ENCODE assay signal across 14 cellular contexts in genomic region chr2:11807156-11808015, GRCh38.
DNase-seq lines count a peak whose midpoint lies in the region; ATAC-seq and TF ChIP-seq lines count a peak whose summit lies in the region.
"Had no signal": no experiment of that assay in that cellular context is flagged by ENCODE, and none has a peak within 500 bp of the region (broad histone marks: within the 10 kb centered on the region; RNA-seq: fewer than 3 reads in every experiment).

No MANE protein-coding gene starts in this region.

- CTCF ChIA-PET in activated naive CD4-positive, alpha-beta T cell treated with anti-CD3 and anti-CD28 coated beads, Interleukin-2, amount 10 ng/mL, durations not matched to agents 7 days and 5 days (lab: Charles Lee), result no interaction called here
- CTCF ChIA-PET in activated CD4-positive, alpha-beta memory T cell treated with anti-CD3 and anti-CD28 coated beads, Interleukin-2, amount 10 ng/mL, durations not matched to agents 7 days and 5 days (lab: Charles Lee), result interaction anchor here (1.2 kb wide), 2 partner anchors 17 to 1199 kb away, joined by 3 read pairs; no protein-coding TSS in a partner anchor

- H3K4me1 ChIP-seq in left ventricle myocardium inferior, result peaks cover 32% of the 10 kb centered on the region

- intact Hi-C loops in left ventricle myocardium inferior (cut with micrococcal nuclease), result no loop called here

- no peaks in the 10 kb centered on the region for H3K9me3 ChIP-seq in left ventricle myocardium inferior (replicated peaks)

- H3K36me3 Mint-ChIP-seq in activated naive CD4-positive, alpha-beta T cell treated with anti-CD3 and anti-CD28 coated beads, Interleukin-2, amount 10 ng/mL, durations not matched to agents 7 days and 5 days, result peaks cover 63% of the 10 kb centered on the region
- peaks cover 91% of the 10 kb centered on the region for H3K36me3 Mint-ChIP-seq in activated CD4-positive, alpha-beta memory T cell treated with anti-CD3 and anti-CD28 coated beads, Interleukin-2, amount 10 ng/mL, durations not matched to agents 7 days and 5 days (ENCODE audit: low read depth)
- peaks cover 87% of the 10 kb centered on the region for H3K36me3 Mint-ChIP-seq in stimulated activated naive CD8-positive, alpha-beta T cell treated with anti-CD3 and anti-CD28 coated beads, Interleukin-15, Interleukin-2, amounts not matched to agents 100 ng/mL and 50 ng/mL, for 24 hours (ENCODE audit: low read depth)
- H3K36me3 Mint-ChIP-seq in progenitor cell of endocrine pancreas (ENCODE audit: insufficient read depth), result peaks cover 24% of the 10 kb centered on the region

- POLR2A ChIA-PET in activated CD4-positive, alpha-beta memory T cell treated with anti-CD3 and anti-CD28 coated beads, Interleukin-2, amount 10 ng/mL, durations not matched to agents 7 days and 5 days (lab: Charles Lee), result no interaction called here

- H3K4me3 Mint-ChIP-seq in activated naive CD4-positive, alpha-beta T cell treated with anti-CD3 and anti-CD28 coated beads, Interleukin-2, amount 10 ng/mL, durations not matched to agents 7 days and 5 days, result no peak overlapping the region
- H3K4me3 Mint-ChIP-seq in activated CD4-positive, alpha-beta memory T cell treated with anti-CD3 and anti-CD28 coated beads, Interleukin-2, amount 10 ng/mL, durations not matched to agents 7 days and 5 days, result no peak overlapping the region
- H3K4me3 Mint-ChIP-seq in stimulated activated naive CD8-positive, alpha-beta T cell treated with anti-CD3 and anti-CD28 coated beads, Interleukin-15, Interleukin-2, amounts not matched to agents 100 ng/mL and 50 ng/mL, for 24 hours, result peak overlapping the region; percentile 17
- H3K4me3 Mint-ChIP-seq in progenitor cell of endocrine pancreas (ENCODE audit: low read depth), result no peak overlapping the region
- H3K4me3 Mint-ChIP-seq: HFFc6, mesothelial cell of epicardium, T-cell, WTC11 had no signal

- H3K36me3 ChIP-seq in left ventricle myocardium inferior, result peaks cover 63% of the 10 kb centered on the region

- no peaks in the 10 kb centered on the region for H3K27me3 Mint-ChIP-seq in activated naive CD4-positive, alpha-beta T cell treated with anti-CD3 and anti-CD28 coated beads, Interleukin-2, amount 10 ng/mL, durations not matched to agents 7 days and 5 days
- H3K27me3 Mint-ChIP-seq in activated CD4-positive, alpha-beta memory T cell treated with anti-CD3 and anti-CD28 coated beads, Interleukin-2, amount 10 ng/mL, durations not matched to agents 7 days and 5 days, result no peaks in the 10 kb centered on the region
- H3K27me3 Mint-ChIP-seq in stimulated activated naive CD8-positive, alpha-beta T cell treated with anti-CD3 and anti-CD28 coated beads, Interleukin-15, Interleukin-2, amounts not matched to agents 100 ng/mL and 50 ng/mL, for 24 hours, result no peaks in the 10 kb centered on the region
- H3K27me3 Mint-ChIP-seq in progenitor cell of endocrine pancreas, result no peaks in the 10 kb centered on the region
- H3K27me3 Mint-ChIP-seq: T-cell had no signal

- H3K9me3 Mint-ChIP-seq in activated naive CD4-positive, alpha-beta T cell treated with anti-CD3 and anti-CD28 coated beads, Interleukin-2, amount 10 ng/mL, durations not matched to agents 7 days and 5 days, result no peaks in the 10 kb centered on the region
- no peaks in the 10 kb centered on the region for H3K9me3 Mint-ChIP-seq in activated CD4-positive, alpha-beta memory T cell treated with anti-CD3 and anti-CD28 coated beads, Interleukin-2, amount 10 ng/mL, durations not matched to agents 7 days and 5 days
- H3K9me3 Mint-ChIP-seq in stimulated activated naive CD8-positive, alpha-beta T cell treated with anti-CD3 and anti-CD28 coated beads, Interleukin-15, Interleukin-2, amounts not matched to agents 100 ng/mL and 50 ng/mL, for 24 hours, result no peaks in the 10 kb centered on the region
- H3K9me3 Mint-ChIP-seq in progenitor cell of endocrine pancreas (ENCODE audit: low read depth), result no peaks in the 10 kb centered on the region
- H3K9me3 Mint-ChIP-seq: HFFc6, mesothelial cell of epicardium, T-cell, WTC11 had no signal

- peak overlapping the region; percentile 25 for H3K27ac ChIP-seq in left ventricle myocardium inferior (replicated peaks)

- ATAC-seq in SK-N-SH treated with all-trans-retinoic acid at 6 μM for 48 hours, result no peak
- ATAC-seq: T-cell, WTC11 had no signal

- peak; percentile 20 for TF ChIP-seq CTCF in left ventricle myocardium inferior (IDR thresholded peaks at IDR 0.05; ENCODE audit: borderline replicate concordance)
- TF ChIP-seq CTCF in progenitor cell of endocrine pancreas (IDR thresholded peaks at IDR 0.05; ENCODE audit: unreplicated experiment), result no peak

- H3K4me3 ChIP-seq in left ventricle myocardium inferior, result no peak overlapping the region

- no peaks in the 10 kb centered on the region for H3K27me3 ChIP-seq in left ventricle myocardium inferior (ENCODE audit: low read depth)

- H3K27ac Mint-ChIP-seq in activated naive CD4-positive, alpha-beta T cell treated with anti-CD3 and anti-CD28 coated beads, Interleukin-2, amount 10 ng/mL, durations not matched to agents 7 days and 5 days, result peak overlapping the region; percentile 40
- H3K27ac Mint-ChIP-seq in activated CD4-positive, alpha-beta memory T cell treated with anti-CD3 and anti-CD28 coated beads, Interleukin-2, amount 10 ng/mL, durations not matched to agents 7 days and 5 days, result no peak overlapping the region
- peak overlapping the region; percentile 88 for H3K27ac Mint-ChIP-seq in stimulated activated naive CD8-positive, alpha-beta T cell treated with anti-CD3 and anti-CD28 coated beads, Interleukin-15, Interleukin-2, amounts not matched to agents 100 ng/mL and 50 ng/mL, for 24 hours
- no peak overlapping the region for H3K27ac Mint-ChIP-seq in progenitor cell of endocrine pancreas
- H3K27ac Mint-ChIP-seq: HFFc6, mesothelial cell of epicardium, T-cell had no signal

- no peaks in the 10 kb centered on the region for H3K4me1 Mint-ChIP-seq in activated naive CD4-positive, alpha-beta T cell treated with anti-CD3 and anti-CD28 coated beads, Interleukin-2, amount 10 ng/mL, durations not matched to agents 7 days and 5 days
- no peaks in the 10 kb centered on the region for H3K4me1 Mint-ChIP-seq in activated CD4-positive, alpha-beta memory T cell treated with anti-CD3 and anti-CD28 coated beads, Interleukin-2, amount 10 ng/mL, durations not matched to agents 7 days and 5 days
- H3K4me1 Mint-ChIP-seq in stimulated activated naive CD8-positive, alpha-beta T cell treated with anti-CD3 and anti-CD28 coated beads, Interleukin-15, Interleukin-2, amounts not matched to agents 100 ng/mL and 50 ng/mL, for 24 hours (ENCODE audit: low read depth), result peaks cover 25% of the 10 kb centered on the region
- no peaks in the 10 kb centered on the region for H3K4me1 Mint-ChIP-seq in progenitor cell of endocrine pancreas (ENCODE audit: low read depth)
- H3K4me1 Mint-ChIP-seq: mesothelial cell of epicardium, WTC11 had no signal

- DNase-seq in activated naive CD4-positive, alpha-beta T cell treated with anti-CD3 and anti-CD28 coated beads, Interleukin-2, amount 10 ng/mL, durations not matched to agents 7 days and 5 days, result no peak
- DNase-seq in activated naive CD4-positive, alpha-beta T cell treated with Interleukin-2 at 50 U/mL for 16 hours, result no peak
- peak; percentile 13 for DNase-seq in activated CD4-positive, alpha-beta memory T cell treated with anti-CD3 and anti-CD28 coated beads, Interleukin-2, amount 10 ng/mL, durations not matched to agents 7 days and 5 days
- DNase-seq in left ventricle myocardium inferior, result no peak
- no peak for DNase-seq in progenitor cell of endocrine pancreas (ENCODE audit: low spot score, unreplicated experiment)
- DNase-seq: anterior cingulate cortex; HFFc6; NCI-H187; NK-92 treated with Interleukin-12 subunit alpha and Interleukin-12 subunit beta, amount 100 ng/mL, for 24 hours had no signal

TF ChIP-seq in SK-N-SH treated with all-trans-retinoic acid at 6 μM for 48 hours, 23 proteins besides CTCF, POLR2A, EP300 and RAD21 (continues in another document):
- TF ChIP-seq PPARA (CRISPR knock-in tag; IDR thresholded peaks at IDR 0.05; ENCODE audit: borderline replicate concordance), result no peak
- no peak for TF ChIP-seq ZNF8 (CRISPR knock-in tag; IDR thresholded peaks at IDR 0.05)
- no peak for TF ChIP-seq ZFP3 (CRISPR knock-in tag; IDR thresholded peaks at IDR 0.05)
- no peak for TF ChIP-seq BACH2 (CRISPR knock-in tag; IDR thresholded peaks at IDR 0.05; ENCODE audit: borderline replicate concordance)
- no peak for TF ChIP-seq ARNTL (CRISPR knock-in tag; IDR thresholded peaks at IDR 0.05; ENCODE audit: borderline replicate concordance, low read depth)
- TF ChIP-seq CREB5 (CRISPR knock-in tag; IDR thresholded peaks at IDR 0.05; ENCODE audit: low read depth), result no peak

Comparison
In these comparisons a context has a peak if more than half of its experiments do, and no peak if none do; other contexts are left out.
1. H3K27ac Mint-ChIP-seq: peak in activated naive CD4-positive, alpha-beta T cell treated with anti-CD3 and anti-CD28 coated beads, Interleukin-2, amount 10 ng/mL, durations not matched to agents 7 days and 5 days (single experiment) and stimulated activated naive CD8-positive, alpha-beta T cell treated with anti-CD3 and anti-CD28 coated beads, Interleukin-15, Interleukin-2, amounts not matched to agents 100 ng/mL and 50 ng/mL, for 24 hours (single experiment); none in activated CD4-positive, alpha-beta memory T cell treated with anti-CD3 and anti-CD28 coated beads, Interleukin-2, amount 10 ng/mL, durations not matched to agents 7 days and 5 days (single experiment) and progenitor cell of endocrine pancreas (single experiment).